32 cellular contexts compared by ENCODE assay signal in genomic region chr9:31415184-31415583, GRCh38.
"Had no signal": no experiment of that assay in that cellular context is flagged by ENCODE, and none has a peak within 500 bp of the region (broad histone marks: within the 10 kb centered on the region; RNA-seq: fewer than 3 reads in every experiment).

No MANE protein-coding gene starts in this region.

- H3K27ac ChIP-seq: adrenal gland, body of pancreas, brain microvascular endothelial cell, breast epithelium, VCaP had no signal

- H3K9me3 ChIP-seq: adrenal gland, body of pancreas had no signal

- H3K4me1 ChIP-seq: adrenal gland, body of pancreas, breast epithelium had no signal

- H3K27me3 ChIP-seq: adrenal gland, body of pancreas, brain microvascular endothelial cell, breast epithelium had no signal

- H3K36me3 Mint-ChIP-seq: activated naive CD8-positive, alpha-beta T cell treated with anti-CD3 and anti-CD28 coated beads for 36 hours had no signal

- H3K36me3 ChIP-seq: adrenal gland, brain microvascular endothelial cell, breast epithelium had no signal

- H3K4me3 ChIP-seq: adrenal gland, body of pancreas, breast epithelium had no signal

- H3K4me3 Mint-ChIP-seq: activated B cell treated with CpG ODN at 0.5 μM for 24 hours; activated CD4-positive, alpha-beta memory T cell treated with anti-CD3 and anti-CD28 coated beads for 36 hours; activated CD4-positive, alpha-beta T cell treated with anti-CD3 and anti-CD28 coated beads, Interleukin-2, amount 10 ng/mL, durations not matched to agents 24 days and 14 days; activated CD8-positive, alpha-beta T cell treated with anti-CD3 and anti-CD28 coated beads for 36 hours; activated naive CD4-positive, alpha-beta T cell treated with anti-CD3 and anti-CD28 coated beads for 36 hours; activated naive CD8-positive, alpha-beta T cell treated with anti-CD3 and anti-CD28 coated beads for 36 hours; activated T-cell treated with anti-CD3 and anti-CD28 coated beads, Interleukin-2, amount 50 U/mL, for 4 hours; activated T-cell treated with anti-CD3 and anti-CD28 coated beads, Interleukin-2, amount 50 U/mL, for 72 hours; activated T-helper 1 cell treated with anti-CD3 and anti-CD28 coated beads, Interleukin-12 subunit alpha, Interleukin-12 subunit beta, Interleukin-2, Interleukin-4 antibody, amounts not matched to agents 30 ng/mL and 10 ng/mL and 1 ng/mL, durations not matched to agents 14 hours and 24 hours and 36 hours; activated T-helper 17 cell treated with anti-CD3 and anti-CD28 coated beads, Interleukin-2, amount 50 U/mL, for 72 hours; T-helper 1 cell treated with Interleukin-12 subunit alpha and Interleukin-12 subunit beta and Interleukin-4 antibody, amounts not matched to agents 30 μg/mL and 1 μg/mL, for 36 hours had no signal

- H3K9me3 Mint-ChIP-seq: activated B cell treated with CpG ODN at 0.5 μM for 24 hours; activated T-cell treated with anti-CD3 and anti-CD28 coated beads, Interleukin-2, amount 50 U/mL, for 4 hours; activated T-helper 1 cell treated with anti-CD3 and anti-CD28 coated beads, Interleukin-12 subunit alpha, Interleukin-12 subunit beta, Interleukin-2, Interleukin-4 antibody, amounts not matched to agents 30 ng/mL and 10 ng/mL and 1 ng/mL, durations not matched to agents 14 hours and 24 hours and 36 hours; T-helper 1 cell treated with Interleukin-12 subunit alpha and Interleukin-12 subunit beta and Interleukin-4 antibody, amounts not matched to agents 30 μg/mL and 1 μg/mL, for 36 hours had no signal

- ATAC-seq: activated CD8-positive, alpha-beta T cell treated with anti-CD3 and anti-CD28 coated beads for 36 hours; activated naive CD4-positive, alpha-beta T cell treated with anti-CD3 and anti-CD28 coated beads, Interleukin-2, amount 50 U/mL, for 72 hours; activated T-cell treated with anti-CD3 and anti-CD28 coated beads, Interleukin-2, amount 50 U/mL, for 4 hours; activated T-cell treated with anti-CD3 and anti-CD28 coated beads, Interleukin-2, amount 50 U/mL, for 72 hours; activated T-helper 17 cell treated with anti-CD3 and anti-CD28 coated beads, Interleukin-2, amount 50 U/mL, for 72 hours; body of pancreas had no signal

- H3K4me1 Mint-ChIP-seq: activated B cell treated with CpG ODN at 0.5 μM for 24 hours; activated CD4-positive, alpha-beta T cell treated with anti-CD3 and anti-CD28 coated beads, Interleukin-2, amount 10 ng/mL, durations not matched to agents 24 days and 14 days; activated naive CD8-positive, alpha-beta T cell treated with anti-CD3 and anti-CD28 coated beads for 36 hours; activated T-helper 17 cell treated with anti-CD3 and anti-CD28 coated beads, Interleukin-2, amount 50 U/mL, for 72 hours had no signal

- H3K27ac Mint-ChIP-seq: activated B cell treated with CpG ODN at 0.5 μM for 24 hours; activated CD4-positive, alpha-beta memory T cell treated with anti-CD3 and anti-CD28 coated beads for 36 hours; activated CD4-positive, alpha-beta T cell treated with anti-CD3 and anti-CD28 coated beads, Interleukin-2, amount 10 ng/mL, durations not matched to agents 24 days and 14 days; activated CD8-positive, alpha-beta T cell treated with anti-CD3 and anti-CD28 coated beads for 36 hours; activated naive CD4-positive, alpha-beta T cell treated with anti-CD3 and anti-CD28 coated beads for 36 hours; activated naive CD4-positive, alpha-beta T cell treated with anti-CD3 and anti-CD28 coated beads, Interleukin-2, amount 50 U/mL, for 72 hours; activated naive CD8-positive, alpha-beta T cell treated with anti-CD3 and anti-CD28 coated beads for 36 hours; activated T-cell treated with anti-CD3 and anti-CD28 coated beads, Interleukin-2, amount 50 U/mL, for 72 hours; activated T-helper 1 cell treated with anti-CD3 and anti-CD28 coated beads, Interleukin-12 subunit alpha, Interleukin-12 subunit beta, Interleukin-2, Interleukin-4 antibody, amounts not matched to agents 30 ng/mL and 10 ng/mL and 1 ng/mL, durations not matched to agents 14 hours and 24 hours and 36 hours; activated T-helper 17 cell treated with anti-CD3 and anti-CD28 coated beads, Interleukin-2, amount 50 U/mL, for 72 hours; T-helper 1 cell treated with Interleukin-12 subunit alpha and Interleukin-12 subunit beta and Interleukin-4 antibody, amounts not matched to agents 30 μg/mL and 1 μg/mL, for 36 hours had no signal

- DNase-seq: activated B cell treated with CpG ODN at 0.5 μM for 24 hours; activated CD4-positive, alpha-beta memory T cell treated with anti-CD3 and anti-CD28 coated beads for 36 hours; activated CD4-positive, alpha-beta T cell treated with anti-CD3 and anti-CD28 coated beads for 4 hours; activated CD4-positive, alpha-beta T cell treated with anti-CD3 and anti-CD28 coated beads, Interleukin-2, amount 10 ng/mL, durations not matched to agents 24 days and 14 days; activated CD4-positive, alpha-beta T cell treated with anti-CD3 and anti-CD28 coated beads, Interleukin-2, amount 50 U/mL, for 1 hour; activated CD4-positive, alpha-beta T cell treated with anti-CD3 and anti-CD28 coated beads, Interleukin-2, amount 50 U/mL, for 4 hours; activated CD4-positive, CD25-positive, alpha-beta regulatory T cell treated with anti-CD3 and anti-CD28 coated beads, Interleukin-2, amount 50 U/mL, for 72 hours; activated CD8-positive, alpha-beta memory T cell treated with anti-CD3 and anti-CD28 coated beads, Interleukin-2, amount 50 U/mL, for 4 hours; activated CD8-positive, alpha-beta T cell treated with anti-CD3 and anti-CD28 coated beads for 36 hours; activated effector memory CD4-positive, alpha-beta T cell treated with anti-CD3 and anti-CD28 coated beads, Interleukin-2, amount 50 U/mL, for 16 hours; activated gamma-delta T cell treated with Interleukin-2 at 50 U/mL for 16 hours; activated naive CD4-positive, alpha-beta T cell; activated naive CD4-positive, alpha-beta T cell treated with anti-CD3 and anti-CD28 coated beads for 36 hours; activated naive CD4-positive, alpha-beta T cell treated with anti-CD3 and anti-CD28 coated beads, Interleukin-2, amount 50 U/mL, for 16 hours; activated naive CD8-positive, alpha-beta T cell treated with anti-CD3 and anti-CD28 coated beads for 36 hours; activated T-cell treated with anti-CD3 and anti-CD28 coated beads for 4 hours; activated T-cell treated with anti-CD3 and anti-CD28 coated beads, Interleukin-2, amount 50 U/mL, for 1 hour; activated T-cell treated with anti-CD3 and anti-CD28 coated beads, Interleukin-2, amount 50 U/mL, for 4 hours; activated T-cell treated with anti-CD3 and anti-CD28 coated beads, Interleukin-2, amount 50 U/mL, for 72 hours; adrenal gland; amniotic stem cell; aorta; body of pancreas; brain microvascular endothelial cell; central memory CD4-positive, alpha-beta T cell; T-helper 1 cell had no signal

- H3K27me3 Mint-ChIP-seq: activated B cell treated with CpG ODN at 0.5 μM for 24 hours; activated CD4-positive, alpha-beta memory T cell treated with anti-CD3 and anti-CD28 coated beads for 36 hours; activated CD4-positive, alpha-beta T cell treated with anti-CD3 and anti-CD28 coated beads, Interleukin-2, amount 10 ng/mL, durations not matched to agents 24 days and 14 days; activated CD8-positive, alpha-beta T cell treated with anti-CD3 and anti-CD28 coated beads for 36 hours; activated naive CD8-positive, alpha-beta T cell treated with anti-CD3 and anti-CD28 coated beads for 36 hours; activated T-helper 17 cell treated with anti-CD3 and anti-CD28 coated beads, Interleukin-2, amount 50 U/mL, for 72 hours had no signal
